22 cellular contexts compared by ENCODE assay signal in genomic region chr3:48984648-48985047, GRCh38. TPM values are rescaled to one million over a fixed set of nuclear protein-coding genes. Genes with fewer than 3 reads are reported as not detected.
DNase-seq lines count a peak whose midpoint lies in the region; ATAC-seq and TF ChIP-seq lines count a peak whose summit lies in the region.
"Had no signal": no experiment of that assay in that cellular context is flagged by ENCODE, and none has a peak within 500 bp of the region (broad histone marks: within the 10 kb centered on the region; RNA-seq: fewer than 3 reads in every experiment).

No MANE protein-coding gene starts in this region.

- H3K4me3 Mint-ChIP-seq in T-cell: no peak overlapping the region
- H3K4me3 Mint-ChIP-seq: central memory CD8-positive, alpha-beta T cell had no signal

- no peaks in the 10 kb centered on the region for H3K79me2 ChIP-seq in GM23248 (ENCODE audit: insufficient read depth)

- H3K9me3 Mint-ChIP-seq in T-cell: no peaks in the 10 kb centered on the region
- H3K9me3 Mint-ChIP-seq: central memory CD8-positive, alpha-beta T cell had no signal

- POLR2A ChIA-PET in T-cell (lab: Charles Lee): no interaction called here

- in situ Hi-C loops in GM23248 (cut with MboI): no loop called here
- in situ Hi-C loops in transverse colon (cut with MboI; ENCODE audit: low pct_ligation_motif_present in 1 of 4, low pct_unique_long_range_greater_than_20kb in 1 of 4, low sequenced_read_pairs in 3 of 4): no loop called here

- DNase-seq in CD1c-positive myeloid dendritic cell (ENCODE audit: extremely low spot score): peak; percentile 61
- peak; percentile 7 for DNase-seq in GM23248
- DNase-seq in T-cell: no peak
- peak; percentile 58 for DNase-seq in kidney tubule cell (ENCODE audit: low spot score)
- no peak for DNase-seq in transverse colon
- DNase-seq in Right ventricle myocardium superior: no peak
- DNase-seq: activated CD8-positive, alpha-beta memory T cell treated with anti-CD3 and anti-CD28 coated beads, Interleukin-2, amount 50 U/mL, for 4 hours; activated gamma-delta T cell; anterior cingulate cortex; DND-41; erythroblast; HCEC 1CT; KBM-7; NCI-H1048; NCI-H187; NCI-H226; OCI-M1; SHP77 treated with DMSO at 0.1 percent for 48 hours had no signal

- H3K27me3 ChIP-seq in GM23248 (replicated peaks; ENCODE audit: insufficient read depth) (no peaks in the 10 kb centered on the region), transverse colon (no peaks in the 10 kb centered on the region)
- H3K27me3 ChIP-seq: vagina had no signal

- H4K20me1 ChIP-seq in GM23248 (ENCODE audit: insufficient read depth): no peaks in the 10 kb centered on the region

- no peak for TF ChIP-seq CTCF in transverse colon (IDR thresholded peaks at IDR 0.05)

- no peak for TF ChIP-seq POLR2A in transverse colon (IDR thresholded peaks at IDR 0.05)

- ATAC-seq in T-cell (replicated peaks in 1 of 4) (no peak), HG02981 (IDR thresholded peaks at IDR 0.05; ENCODE audit: unreplicated experiment) (no peak), Right ventricle myocardium superior (ENCODE audit: poor library complexity) (no peak)

- H3K4me3 ChIP-seq in GM23248 (no peak overlapping the region), transverse colon (no peak overlapping the region)
- H3K4me3 ChIP-seq: prostate gland, vagina had no signal

- H2AFZ ChIP-seq in GM23248: no peak overlapping the region

- no peak overlapping the region for H3K4me2 ChIP-seq in GM23248 (ENCODE audit: unreplicated experiment)

- H3K9me3 ChIP-seq in GM23248 (ENCODE audit: low read depth) (no peaks in the 10 kb centered on the region), transverse colon (no peaks in the 10 kb centered on the region)
- H3K9me3 ChIP-seq: prostate gland, vagina had no signal

- H3K9ac ChIP-seq in GM23248: no peak overlapping the region

- peaks cover 28% of the 10 kb centered on the region for H3K36me3 Mint-ChIP-seq in T-cell

- H3K27ac ChIP-seq in GM23248: no peak overlapping the region
- no peak overlapping the region for H3K27ac ChIP-seq in transverse colon
- H3K27ac ChIP-seq: prostate gland, vagina had no signal

- no peaks in the 10 kb centered on the region for H3K4me1 ChIP-seq in GM23248 (ENCODE audit: insufficient read depth)
- peaks cover 8 to 23% (median 10%) of the 10 kb centered on the region in 4 donors for H3K4me1 ChIP-seq in transverse colon

- peaks cover 11% of the 10 kb centered on the region; the same call in 1 of the 2 replicates for H3F3A ChIP-seq in GM23248 (ENCODE audit: insufficient read depth)

- H3K36me3 ChIP-seq in GM23248 (ENCODE audit: low read depth): peaks cover 15% of the 10 kb centered on the region
- H3K36me3 ChIP-seq in transverse colon: peaks cover 0 to 32% (median 10%) of the 10 kb centered on the region in 4 donors

- H3K4me1 Mint-ChIP-seq in T-cell: peaks cover 17 to 19% (median 19%) of the 10 kb centered on the region in 3 donors

- CTCF ChIA-PET in T-cell (lab: Charles Lee): interaction anchor here (0.6 to 1.4 kb wide), 3 partner anchors 37 to 136 kb away, joined by 3 read pairs; partner anchors contain the start of genes IMPDH2 (in 1 of the 2), NDUFAF3 (in 1 of the 2) and USP19 (in 1 of the 2)

- no peak for TF ChIP-seq EP300 in transverse colon (IDR thresholded peaks at IDR 0.05; ENCODE audit: low read depth)

- intact Hi-C loops in transverse colon (cut with DNase I; ENCODE audit: low total_unique reads): no loop called here
- intact Hi-C loops in Right ventricle myocardium superior (cut with DNase I): no loop called here

- H3K27me3 Mint-ChIP-seq in T-cell: no peaks in the 10 kb centered on the region
- H3K27me3 Mint-ChIP-seq: central memory CD8-positive, alpha-beta T cell had no signal

- H3K27ac Mint-ChIP-seq in T-cell: peak overlapping the region; percentile 11 to 65

- no peaks in the 10 kb centered on the region for H3K9me2 ChIP-seq in GM23248 (ENCODE audit: insufficient read depth)

RNA-seq across cellular contexts. Expression of gene P4HTM, which starts 5.4 kb away (rescaled TPM):
- total RNA-seq in GM23248 (2014; rRNA removed; shearing (Covaris generic)): 38.3 and 53.6 TPM in 2 replicates
- polyA plus RNA-seq in GM23248 (2016; fragmentation: Nextera tagmentation; extraction: Ambion mirVana): 29.7 and 30.4 TPM in 2 replicates
- total RNA-seq in T-cell: 10 to 100 TPM; 40.4 to 79.0 (median 73.6) TPM
- total RNA-seq in transverse colon: 100 to 1,000 TPM in 1 of 4 donors, 10 to 100 TPM in 3; 43.4 to 100 (median 76.6) TPM
- 25.1 TPM for total RNA-seq in Right ventricle myocardium superior

RNA-seq across cellular contexts. Expression of gene WDR6, which starts 22.5 kb away (rescaled TPM):
- total RNA-seq in GM23248 (2014; rRNA removed; shearing (Covaris generic)): 56.1 and 60.8 TPM in 2 replicates
- 50.3 and 51.3 TPM in 2 replicates for polyA plus RNA-seq in GM23248 (2016; fragmentation: Nextera tagmentation; extraction: Ambion mirVana)
- total RNA-seq in T-cell (100 to 1,000 TPM; 204 to 300 (median 293) TPM), transverse colon (100 to 1,000 TPM in 3 of 4 donors, 10 to 100 TPM in 1; 76.0 to 162 (median 146) TPM), Right ventricle myocardium superior (71.6 TPM)

RNA-seq across cellular contexts. Expression of gene DALRD3, which starts 33.7 kb away (rescaled TPM):
- 65.3 and 88.9 TPM in 2 replicates for total RNA-seq in GM23248 (2014; rRNA removed; shearing (Covaris generic))
- 40.2 and 43.3 TPM in 2 replicates for polyA plus RNA-seq in GM23248 (2016; fragmentation: Nextera tagmentation; extraction: Ambion mirVana)
- total RNA-seq in T-cell (10 to 100 TPM; 20.8 to 35.1 (median 30.3) TPM), transverse colon (100 to 1,000 TPM in 1 of 4 donors, 10 to 100 TPM in 3; 30.4 to 136 (median 42.0) TPM), Right ventricle myocardium superior (7.9 TPM)

RNA-seq across cellular contexts. Expression of gene NDUFAF3, which starts 37.3 kb away (rescaled TPM):
- 129 and 132 TPM in 2 replicates for total RNA-seq in GM23248 (2014; rRNA removed; shearing (Covaris generic))
- 211 and 218 TPM in 2 replicates for polyA plus RNA-seq in GM23248 (2016; fragmentation: Nextera tagmentation; extraction: Ambion mirVana)
- total RNA-seq in T-cell (10 to 100 TPM; 62.8 to 92.1 (median 78.1) TPM), transverse colon (100 to 1,000 TPM in 1 of 4 donors, 10 to 100 TPM in 3; 30.4 to 125 (median 88.1) TPM), Right ventricle myocardium superior (165 TPM)

RNA-seq across cellular contexts. Expression of gene IMPDH2, which starts 44.5 kb away (rescaled TPM):
- total RNA-seq in GM23248 (2014; rRNA removed; shearing (Covaris generic)): 192 and 210 TPM in 2 replicates
- 121 and 128 TPM in 2 replicates for polyA plus RNA-seq in GM23248 (2016; fragmentation: Nextera tagmentation; extraction: Ambion mirVana)
- total RNA-seq in T-cell (100 to 1,000 TPM; 110 to 160 (median 149) TPM), transverse colon (100 to 1,000 TPM in 1 of 4 donors, 10 to 100 TPM in 3; 25.1 to 106 (median 72.7) TPM), Right ventricle myocardium superior (58.5 TPM)

Comparison
In these comparisons a context has a peak if more than half of its experiments do, and no peak if none do; other contexts are left out.
1. DNase-seq: peak in CD1c-positive myeloid dendritic cell (single experiment), GM23248 (single experiment) and kidney tubule cell (single experiment); none in T-cell (0 of 34), transverse colon (single experiment) and Right ventricle myocardium superior (single experiment).